Comparison of ENCODE assay signal across 11 cellular contexts in genomic region chr7:7765422-7765821, GRCh38. TPM values are rescaled to one million over a fixed set of nuclear protein-coding genes. Genes with fewer than 3 reads are reported as not detected.
DNase-seq lines count a peak whose midpoint lies in the region; ATAC-seq and TF ChIP-seq lines count a peak whose summit lies in the region.
"Had no signal": no experiment of that assay in that cellular context is flagged by ENCODE, and none has a peak within 500 bp of the region (broad histone marks: within the 10 kb centered on the region; RNA-seq: fewer than 3 reads in every experiment).

No MANE protein-coding gene starts in this region.

- peaks cover 34% of the 10 kb centered on the region for H3K4me1 ChIP-seq in suprapubic skin

- TF ChIP-seq POLR2A in suprapubic skin (IDR thresholded peaks at IDR 0.05): no peak

- H3K9me3 ChIP-seq in suprapubic skin: no peaks in the 10 kb centered on the region
- H3K9me3 ChIP-seq: BLaER1 had no signal

- intact Hi-C loops in left cardiac atrium (cut with DNase I): loop anchor here in 1 of 2 donors (10.0 kb wide), 1 partner anchor 449 kb away; no protein-coding TSS in a partner anchor

- H3K4me3 ChIP-seq in suprapubic skin: no peak overlapping the region
- H3K4me3 ChIP-seq: BLaER1 had no signal

- H3K27ac ChIP-seq in suprapubic skin: no peak overlapping the region
- H3K27ac ChIP-seq: BLaER1 had no signal

- no peaks in the 10 kb centered on the region for H3K27me3 ChIP-seq in suprapubic skin
- H3K27me3 ChIP-seq: BLaER1 had no signal

- ATAC-seq in GM19455 (IDR thresholded peaks at IDR 0.05; ENCODE audit: unreplicated experiment): peak; percentile 62
- peak; percentile 42 for ATAC-seq in HG02970 (IDR thresholded peaks at IDR 0.05; ENCODE audit: low FRiP score, unreplicated experiment)
- no peak for ATAC-seq in left cardiac atrium
- ATAC-seq: Panc1 had no signal

- no peak for TF ChIP-seq EP300 in suprapubic skin (IDR thresholded peaks at IDR 0.05)

- no peak for TF ChIP-seq CTCF in suprapubic skin (IDR thresholded peaks at IDR 0.05)

- H3K36me3 ChIP-seq in suprapubic skin: no peaks in the 10 kb centered on the region
- H3K36me3 ChIP-seq: BLaER1 had no signal

- DNase-seq in ELR (ENCODE audit: low read depth) (peak; percentile 69), NCI-H69 (lab: John Stamatoyannopoulos, UW) (peak; percentile 48), left cardiac atrium (no peak), NCI-H1930 (lab: John Stamatoyannopoulos, UW) (no peak), suprapubic skin (ENCODE audit: low spot score in 2 of 2) (no peak), inferior parietal cortex (ENCODE audit: extremely low spot score) (no peak)
- DNase-seq: islet precursor cell had no signal

RNA-seq across cellular contexts. Expression of gene RPA3, which starts 47.0 kb away (rescaled TPM):
- total RNA-seq in left cardiac atrium (10 to 100 TPM; 20.3 to 24.8 TPM), suprapubic skin (10 to 100 TPM; 14.9 to 35.2 (median 18.4) TPM)

Comparison
In these comparisons a context has a peak if more than half of its experiments do, and no peak if none do; other contexts are left out.
1. DNase-seq: peak in ELR (single experiment) and NCI-H69 (single experiment); none in left cardiac atrium (single experiment), NCI-H1930 (0 of 2), suprapubic skin (0 of 2) and inferior parietal cortex (single experiment).
2. ATAC-seq: peak in GM19455 (single experiment) and HG02970 (single experiment); none in left cardiac atrium (0 of 2).